Comparison of ENCODE assay signal across 12 cellular contexts in the genomic region with DNA sequence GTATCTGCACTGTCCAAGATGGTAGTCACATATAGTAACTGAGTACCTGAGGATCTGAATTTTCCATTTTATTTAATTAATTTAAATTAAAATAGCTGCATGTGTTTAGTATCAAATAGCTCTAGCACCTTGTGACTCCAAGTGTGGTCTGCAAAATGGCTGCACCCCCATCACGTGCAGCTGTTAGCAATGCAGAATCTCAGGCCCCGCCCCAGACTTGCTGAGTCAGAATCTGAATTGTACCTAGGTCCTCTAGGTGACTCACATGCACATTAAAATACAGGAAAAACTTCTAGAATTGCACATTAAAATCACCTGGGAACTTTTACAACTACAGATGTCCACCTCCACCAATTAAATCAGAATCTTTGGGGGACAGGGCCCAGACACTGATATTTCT. TPM values are rescaled to one million over a fixed set of nuclear protein-coding genes. Genes with fewer than 3 reads are reported as not detected.
A peak's percentile ranks its signal among the peaks of the same experiment; 100 is the strongest.
DNase-seq lines count a peak whose midpoint lies in the region; ATAC-seq and TF ChIP-seq lines count a peak whose summit lies in the region.
"Had no signal": no experiment of that assay in that cellular context is flagged by ENCODE, and none has a peak within 500 bp of the region (broad histone marks: within the 10 kb centered on the region; RNA-seq: fewer than 3 reads in every experiment).

No MANE protein-coding gene starts in this region.

- H3K4me3 ChIP-seq in breast epithelium (no peak overlapping the region), kidney epithelial cell (ENCODE audit: low read depth, low read length) (no peak overlapping the region), stomach (no peak overlapping the region)
- H3K4me3 ChIP-seq: BLaER1 treated with 17β-estradiol and CSF1 and Interleukin-3, amounts not matched to agents 10 nM and 100 nM; thyroid gland had no signal

- POLR2A ChIA-PET in MCF 10A (lab: Yijun Ruan, JAX): interaction anchor here (0.5 to 12.1 kb wide), 9 partner anchors 7 to 660 kb away, joined by 3 to 468 read pairs (median 10); a partner anchor contains a TSS
- POLR2A ChIA-PET in CD4-positive, alpha-beta T cell (lab: Charles Lee): no interaction called here

- H3K9me3 ChIP-seq in breast epithelium: no peaks in the 10 kb centered on the region
- H3K9me3 ChIP-seq in stomach: no peaks in the 10 kb centered on the region
- H3K9me3 ChIP-seq in CD4-positive, alpha-beta T cell (ENCODE audit: control insufficient read depth, low read length): no peaks in the 10 kb centered on the region
- H3K9me3 ChIP-seq: BLaER1 treated with 17β-estradiol and CSF1 and Interleukin-3, amounts not matched to agents 10 nM and 100 nM; thyroid gland had no signal

- no peaks in the 10 kb centered on the region for H3K27me3 Mint-ChIP-seq in MCF 10A (ENCODE audit: insufficient read depth, unreplicated experiment)
- H3K27me3 Mint-ChIP-seq in activated T-cell treated with anti-CD3 and anti-CD28 coated beads, Interleukin-2, amount 50 U/mL, for 24 hours: no peaks in the 10 kb centered on the region
- H3K27me3 Mint-ChIP-seq in CD4-positive, alpha-beta T cell: no peaks in the 10 kb centered on the region

- TF ChIP-seq EP300 in stomach (IDR thresholded peaks at IDR 0.05): no peak

- no peaks in the 10 kb centered on the region for H3K9me3 Mint-ChIP-seq in MCF 10A (ENCODE audit: unreplicated experiment)
- no peaks in the 10 kb centered on the region for H3K9me3 Mint-ChIP-seq in activated T-cell treated with anti-CD3 and anti-CD28 coated beads, Interleukin-2, amount 50 U/mL, for 24 hours
- H3K9me3 Mint-ChIP-seq in CD4-positive, alpha-beta T cell: no peaks in the 10 kb centered on the region

- peak overlapping the region; percentile 74 for H3K27ac Mint-ChIP-seq in MCF 10A (ENCODE audit: low read depth, unreplicated experiment)
- peak overlapping the region; percentile 88 for H3K27ac Mint-ChIP-seq in activated T-cell treated with anti-CD3 and anti-CD28 coated beads, Interleukin-2, amount 50 U/mL, for 24 hours
- no peak overlapping the region for H3K27ac Mint-ChIP-seq in CD4-positive, alpha-beta T cell

- no peak overlapping the region for H3K4me3 Mint-ChIP-seq in MCF 10A (ENCODE audit: unreplicated experiment)
- peak overlapping the region; percentile 45 for H3K4me3 Mint-ChIP-seq in activated T-cell treated with anti-CD3 and anti-CD28 coated beads, Interleukin-2, amount 50 U/mL, for 24 hours
- H3K4me3 Mint-ChIP-seq in CD4-positive, alpha-beta T cell: no peak overlapping the region

- intact Hi-C loops in MCF 10A (cut with micrococcal nuclease) (no loop called here), breast epithelium (cut with DNase I; ENCODE audit: low total_unique reads) (no loop called here), stomach (cut with DNase I; ENCODE audit: low total_unique reads) (no loop called here)
- intact Hi-C loops in CD4-positive, alpha-beta T cell (cut with DNase I, micrococcal nuclease): no loop called here

- 61 to 96% (median 79%) methylated on average over 2 of the region's 2 CpGs for WGBS in stomach, 5 donors

- H3K36me3 ChIP-seq in breast epithelium (no peaks in the 10 kb centered on the region), kidney epithelial cell (ENCODE audit: control insufficient read depth, insufficient read depth, low read length) (no peaks in the 10 kb centered on the region), stomach (peaks cover 0 to 23% (median 14%) of the 10 kb centered on the region in 4 donors)
- H3K36me3 ChIP-seq: thyroid gland had no signal

- H3K36me3 Mint-ChIP-seq in MCF 10A (ENCODE audit: insufficient read depth, unreplicated experiment): peaks cover 13% of the 10 kb centered on the region
- peaks cover 53% of the 10 kb centered on the region for H3K36me3 Mint-ChIP-seq in activated T-cell treated with anti-CD3 and anti-CD28 coated beads, Interleukin-2, amount 50 U/mL, for 24 hours (ENCODE audit: low read depth)
- peaks cover 29% of the 10 kb centered on the region for H3K36me3 Mint-ChIP-seq in CD4-positive, alpha-beta T cell (ENCODE audit: low read depth)

- CTCF ChIA-PET in MCF 10A (lab: Yijun Ruan, JAX): interaction anchor here (0.6 to 16.2 kb wide), 7 partner anchors 9 to 205 kb away, joined by 3 to 374 read pairs (median 5); a partner anchor contains a TSS
- CTCF ChIA-PET in CD4-positive, alpha-beta T cell (lab: Charles Lee): no interaction called here

- no peak for ATAC-seq in CD4-positive, alpha-beta T cell (ENCODE audit: poor library complexity)
- ATAC-seq in HG02759 (IDR thresholded peaks at IDR 0.05; ENCODE audit: unreplicated experiment) (no peak), GM21447 (IDR thresholded peaks at IDR 0.05; ENCODE audit: unreplicated experiment) (no peak)

- BruUV-seq in MCF 10A (replicated peaks; lab: Mats Ljungman, UMichigan): no TSS peak

- peaks cover 64% of the 10 kb centered on the region for H3K4me1 Mint-ChIP-seq in MCF 10A (ENCODE audit: insufficient read depth, unreplicated experiment)
- peaks cover 79% of the 10 kb centered on the region for H3K4me1 Mint-ChIP-seq in activated T-cell treated with anti-CD3 and anti-CD28 coated beads, Interleukin-2, amount 50 U/mL, for 24 hours (ENCODE audit: low read depth)
- H3K4me1 Mint-ChIP-seq in CD4-positive, alpha-beta T cell (ENCODE audit: low read depth): peaks cover 14% of the 10 kb centered on the region

- no peak for TF ChIP-seq CTCF in MCF 10A (IDR thresholded peaks at IDR 0.05; ENCODE audit: unreplicated experiment)
- TF ChIP-seq CTCF in breast epithelium (IDR thresholded peaks at IDR 0.05): no peak
- TF ChIP-seq CTCF in kidney epithelial cell (IDR thresholded peaks at IDR 0.05; ENCODE audit: insufficient read depth, low read length, poor library complexity, severe bottlenecking): no peak
- no peak for TF ChIP-seq CTCF in stomach (IDR thresholded peaks at IDR 0.05)
- no peak for TF ChIP-seq CTCF in CD4-positive, alpha-beta T cell (IDR thresholded peaks at IDR 0.05)

- no peak overlapping the region for H3K27ac ChIP-seq in breast epithelium
- H3K27ac ChIP-seq in stomach: peak overlapping the region in 3 of 5 donors; percentile 20 to 56 (median 43)
- H3K27ac ChIP-seq in CD4-positive, alpha-beta T cell (ENCODE audit: low read depth, low read length): no peak overlapping the region
- H3K27ac ChIP-seq: BLaER1 treated with 17β-estradiol and CSF1 and Interleukin-3, amounts not matched to agents 10 nM and 100 nM; thyroid gland had no signal

- no peak for TF ChIP-seq POLR2A in breast epithelium (IDR thresholded peaks at IDR 0.05)
- no peak for TF ChIP-seq POLR2A in stomach (IDR thresholded peaks at IDR 0.05)

- H3K4me1 ChIP-seq in breast epithelium: peaks cover 4 to 18% of the 10 kb centered on the region in 2 donors
- H3K4me1 ChIP-seq in stomach: peaks cover 18 to 44% (median 25%) of the 10 kb centered on the region in 4 donors

- peak; percentile 87 for DNase-seq in MCF 10A (ENCODE audit: unreplicated experiment)
- DNase-seq in breast epithelium (ENCODE audit: low spot score in 2 of 2): no peak
- peak; percentile 72 for DNase-seq in activated T-cell treated with anti-CD3 and anti-CD28 coated beads, Interleukin-2, amount 50 U/mL, for 24 hours
- DNase-seq in kidney epithelial cell (ENCODE audit: low read depth): peak; percentile 73
- DNase-seq in stomach: no peak
- no peak for DNase-seq in CD4-positive, alpha-beta T cell
- DNase-seq: NCI-H526, thyroid gland had no signal

- no peaks in the 10 kb centered on the region for H3K27me3 ChIP-seq in breast epithelium
- no peaks in the 10 kb centered on the region for H3K27me3 ChIP-seq in kidney epithelial cell (ENCODE audit: control insufficient read depth, insufficient read depth, low read length)
- H3K27me3 ChIP-seq in stomach: no peaks in the 10 kb centered on the region
- no peaks in the 10 kb centered on the region for H3K27me3 ChIP-seq in CD4-positive, alpha-beta T cell (ENCODE audit: control insufficient read depth, insufficient read depth, low read length)
- H3K27me3 ChIP-seq: BLaER1 treated with 17β-estradiol and CSF1 and Interleukin-3, amounts not matched to agents 10 nM and 100 nM; thyroid gland had no signal

RNA-seq across cellular contexts. Expression of a gene that starts 19.2 kb away (rescaled TPM):
- total RNA-seq in MCF 10A (2022) (not detected in 2 replicates), breast epithelium (under 1 TPM in 1 of 3 donors, not detected in 2; 0.15 TPM), kidney epithelial cell (not detected in 2 replicates), stomach (not detected)
- polyA plus RNA-seq in stomach: 1 to 10 TPM in 1 of 3 donors, not detected in 2; 6.5 TPM
- total RNA-seq in CD4-positive, alpha-beta T cell: not detected
- total RNA-seq: fibroblast of villous mesenchyme, thyroid gland had no signal

RNA-seq across cellular contexts. Expression of a gene that starts 26.8 kb away (rescaled TPM):
- total RNA-seq in MCF 10A (2022) (322 and 354 TPM in 2 replicates), breast epithelium (10 to 100 TPM; 81.9 to 98.6 (median 88.0) TPM), kidney epithelial cell (284 and 332 TPM in 2 replicates), stomach (10 to 100 TPM; 16.3 to 99.5 (median 88.9) TPM)
- 100 to 1,000 TPM; 123 to 163 (median 163) TPM for polyA plus RNA-seq in stomach
- total RNA-seq in CD4-positive, alpha-beta T cell: 10 to 100 TPM; 24.9 to 25.8 TPM

RNA-seq across cellular contexts. Expression of a gene that starts 33.5 kb away (rescaled TPM):
- total RNA-seq in MCF 10A (2022) (43.2 and 52.2 TPM in 2 replicates), breast epithelium (10 to 100 TPM; 17.4 to 34.1 (median 32.9) TPM), kidney epithelial cell (17.5 and 19.3 TPM in 2 replicates), stomach (10 to 100 TPM; 16.2 to 70.7 (median 37.9) TPM)
- 10 to 100 TPM; 27.3 to 82.4 (median 58.3) TPM for polyA plus RNA-seq in stomach
- total RNA-seq in CD4-positive, alpha-beta T cell: 10 to 100 TPM; 71.8 to 74.8 TPM

Comparison
In these comparisons a context has a peak if more than half of its experiments do, and no peak if none do; other contexts are left out.
1. DNase-seq: peak in MCF 10A (single experiment), activated T-cell treated with anti-CD3 and anti-CD28 coated beads, Interleukin-2, amount 50 U/mL, for 24 hours (single experiment) and kidney epithelial cell (single experiment); none in breast epithelium (0 of 2), stomach (single experiment) and CD4-positive, alpha-beta T cell (0 of 10).
2. H3K27ac ChIP-seq: peak in stomach (3 of 5); none in breast epithelium (0 of 2) and CD4-positive, alpha-beta T cell (single experiment).